Comparison of ENCODE assay signal across 25 cellular contexts in the genomic region with DNA sequence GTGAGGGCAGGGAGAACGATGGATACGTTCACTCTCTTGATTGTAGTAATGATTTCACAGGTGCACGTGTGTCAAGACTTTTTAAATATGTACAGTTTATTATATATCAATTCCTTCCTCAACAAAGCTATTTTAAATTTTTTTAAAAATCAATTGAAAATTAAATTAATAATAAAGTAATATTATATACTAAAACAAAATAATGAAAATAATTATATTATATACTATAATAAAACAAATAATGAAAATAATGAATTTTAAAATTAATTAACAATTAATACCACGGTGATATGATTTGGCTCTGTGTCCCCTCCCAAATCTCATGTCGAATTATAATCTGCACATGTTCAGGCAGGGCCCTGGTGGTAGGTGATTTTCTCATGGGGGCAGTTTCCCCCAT. TPM values are rescaled to one million over a fixed set of nuclear protein-coding genes. Genes with fewer than 3 reads are reported as not detected.
"Had no signal": no experiment of that assay in that cellular context is flagged by ENCODE, and none has a peak within 500 bp of the region (broad histone marks: within the 10 kb centered on the region; RNA-seq: fewer than 3 reads in every experiment).

No MANE protein-coding gene starts in this region.

- DNase-seq: activated CD4-positive, alpha-beta memory T cell treated with anti-CD3 and anti-CD28 coated beads, Interleukin-2, amount 10 ng/mL, durations not matched to agents 7 days and 5 days; activated CD4-positive, alpha-beta T cell treated with anti-CD3 and anti-CD28 coated beads for 1 hour; activated CD4-positive, alpha-beta T cell treated with anti-CD3 and anti-CD28 coated beads for 4 hours; activated CD4-positive, alpha-beta T cell treated with anti-CD3 and anti-CD28 coated beads, Interleukin-2, amount 10 ng/mL, durations not matched to agents 7 days and 5 days; activated CD4-positive, alpha-beta T cell treated with anti-CD3 and anti-CD28 coated beads, Interleukin-2, amount 50 U/mL, for 4 hours; activated CD8-positive, alpha-beta memory T cell treated with anti-CD3 and anti-CD28 coated beads, Interleukin-2, amount 50 U/mL, for 48 hours; activated gamma-delta T cell; activated naive CD4-positive, alpha-beta T cell; activated naive CD4-positive, alpha-beta T cell treated with anti-CD3 and anti-CD28 coated beads, Interleukin-2, amount 10 ng/mL, durations not matched to agents 7 days and 5 days; activated naive CD8-positive, alpha-beta T cell treated with anti-CD3 and anti-CD28 coated beads, Interleukin-2, amount 10 ng/mL, durations not matched to agents 7 days and 5 days; activated T-cell treated with anti-CD3 and anti-CD28 coated beads for 4 hours; activated T-cell treated with anti-CD3 and anti-CD28 coated beads, Interleukin-2, amount 50 U/mL, for 24 hours; activated T-cell treated with anti-CD3 and anti-CD28 coated beads, Interleukin-2, amount 50 U/mL, for 72 hours; central memory CD4-positive, alpha-beta T cell; cerebellar nuclear complex; colonic mucosa; effector CD8-positive, alpha-beta T cell; foreskin fibroblast; gastrocnemius medialis; glutamatergic neuron; heart left ventricle; T-helper 17 cell; T1000 had no signal

- FAIRE-seq: endometrium had no signal

RNA-seq across cellular contexts. Expression of a gene that starts 42.7 kb away (rescaled TPM):
- total RNA-seq: activated CD4-positive, alpha-beta memory T cell treated with anti-CD3 and anti-CD28 coated beads, Interleukin-2, amount 10 ng/mL, durations not matched to agents 7 days and 5 days; activated CD4-positive, alpha-beta T cell treated with anti-CD3 and anti-CD28 coated beads, Interleukin-2, amount 10 ng/mL, durations not matched to agents 7 days and 5 days; activated naive CD4-positive, alpha-beta T cell treated with anti-CD3 and anti-CD28 coated beads, Interleukin-2, amount 50 U/mL, for 72 hours; activated naive CD8-positive, alpha-beta T cell treated with anti-CD3 and anti-CD28 coated beads, Interleukin-2, amount 10 ng/mL, durations not matched to agents 7 days and 5 days; activated T-cell treated with anti-CD3 and anti-CD28 coated beads, Interleukin-2, amount 50 U/mL, for 72 hours; T-helper 17 cell had no signal
